23 cellular contexts compared by ENCODE assay signal in the genomic region with DNA sequence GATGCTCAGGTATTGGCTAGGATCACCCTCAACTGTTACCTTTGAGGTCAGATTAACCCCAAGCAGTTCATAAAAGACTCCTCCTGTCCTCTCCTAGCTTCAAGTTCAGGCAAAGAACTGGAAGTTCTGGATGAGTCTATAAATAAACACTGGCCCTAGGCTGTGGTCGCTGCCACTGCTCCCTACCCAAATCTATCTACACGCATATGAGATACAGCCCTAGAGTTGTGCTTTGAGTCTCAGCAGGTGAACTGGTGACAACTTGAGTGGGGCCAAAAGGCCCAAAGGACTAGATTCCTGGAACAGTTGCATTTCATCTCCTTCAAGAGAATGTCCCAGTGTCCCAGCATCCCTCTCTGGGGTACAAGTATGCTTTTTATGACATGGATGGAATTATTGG.
"Had no signal": no experiment of that assay in that cellular context is flagged by ENCODE, and none has a peak within 500 bp of the region (broad histone marks: within the 10 kb centered on the region; RNA-seq: fewer than 3 reads in every experiment).

No MANE protein-coding gene starts in this region.

- H3K27me3 Mint-ChIP-seq: dendritic cell treated with granulocyte-macrophage colony-stimulating factor and Interleukin-4, amounts not matched to agents 40 ng/mL and 50 ng/mL, for 4 days had no signal

- H3K4me3 Mint-ChIP-seq: dendritic cell treated with granulocyte-macrophage colony-stimulating factor and Interleukin-4, amounts not matched to agents 40 ng/mL and 50 ng/mL, for 4 days; effector memory CD8-positive, alpha-beta T cell; endodermal cell; mesothelial cell of epicardium had no signal

- H3K27ac ChIP-seq: colonic mucosa, epithelial cell of prostate, esophagus squamous epithelium, gastrocnemius medialis, left lung, lower lobe of right lung had no signal

- ATAC-seq: effector memory CD8-positive, alpha-beta T cell; esophagus mucosa; gastrocnemius medialis; left lung; lower lobe of right lung; mucosa of descending colon had no signal

- H3K9me3 ChIP-seq: colonic mucosa, esophagus squamous epithelium, gastrocnemius medialis, lower lobe of right lung had no signal

- H3K27me3 ChIP-seq: colonic mucosa, esophagus squamous epithelium, gastrocnemius medialis, left lung had no signal

- H3K4me3 ChIP-seq: colonic mucosa, esophagus squamous epithelium, gastrocnemius medialis, left lung, lower lobe of right lung, mucosa of descending colon had no signal

- H3K36me3 Mint-ChIP-seq: mesothelial cell of epicardium had no signal

- H3K4me1 ChIP-seq: colonic mucosa, gastrocnemius medialis, left lung, lower lobe of right lung had no signal

- H3K4me1 Mint-ChIP-seq: endodermal cell had no signal

- H3K36me3 ChIP-seq: colonic mucosa, esophagus squamous epithelium, gastrocnemius medialis, left lung, lower lobe of right lung had no signal

- DNase-seq: cerebellar nuclear complex; colonic mucosa; cortex of kidney; effector CD8-positive, alpha-beta T cell; effector memory CD8-positive, alpha-beta T cell; endodermal cell; erythroblast; esophagus squamous epithelium; foreskin fibroblast; foreskin melanocyte; gastrocnemius medialis; glutamatergic neuron; head of caudate nucleus; hippocampal formation; left cardiac atrium; left lung; lower lobe of right lung; mesenchymal stem cell; mucosa of descending colon had no signal

- H3K27ac Mint-ChIP-seq: dendritic cell treated with granulocyte-macrophage colony-stimulating factor and Interleukin-4, amounts not matched to agents 40 ng/mL and 50 ng/mL, for 4 days; effector memory CD8-positive, alpha-beta T cell; endodermal cell; mesothelial cell of epicardium had no signal
